Comparison of ENCODE assay signal across 8 cellular contexts in genomic region chr19:42034640-42035384, GRCh38. TPM values are rescaled to one million over a fixed set of nuclear protein-coding genes. Genes with fewer than 3 reads are reported as not detected.
DNase-seq lines count a peak whose midpoint lies in the region; ATAC-seq, FAIRE-seq and TF ChIP-seq lines count a peak whose summit lies in the region.
"Not testable (repeated sequence)": the region's sequence is repeated elsewhere in the genome, so short reads cannot be mapped to it uniquely, and the experiment has no call there.

No MANE protein-coding gene starts in this region.

- peak; percentile 94 for TF ChIP-seq CTCF in D721Med (IDR thresholded peaks at IDR 0.05; ENCODE audit: insufficient read depth, missing control alignments)
- TF ChIP-seq CTCF in WERI-Rb-1 (IDR thresholded peaks at IDR 0.05; ENCODE audit: low read depth, low read length), result peak; percentile 76

- not testable (repeated sequence) for H3K27me3 ChIP-seq in WERI-Rb-1 (ENCODE audit: insufficient read depth, low read depth, severe bottlenecking)

- H3K36me3 ChIP-seq in WERI-Rb-1, result peaks cover 41% of the 10 kb centered on the region

- DNase-seq in D721Med (ENCODE audit: insufficient read length, low spot score) (peak; percentile 75), HK-2 (ENCODE audit: unreplicated experiment) (peak; percentile 61), NCI-H460 (ENCODE audit: extremely low read depth, low read depth) (peak; percentile 65), WERI-Rb-1 (peak; percentile 73), anterior cingulate cortex (lab: John Stamatoyannopoulos, UW) (peak in 32 of 58 donors; percentile 1 to 76 (median 23)), head of caudate nucleus (peak; percentile 37 to 88 (median 68)), nucleus accumbens (lab: John Stamatoyannopoulos, UW) (peak in 39 of 56 donors; percentile 4 to 72 (median 17))

- not testable (repeated sequence) for H3K9me3 ChIP-seq in WERI-Rb-1 (ENCODE audit: severe bottlenecking)

- H3K4me1 Mint-ChIP-seq in stimulated activated memory B cell treated with anti-CD40 and anti-IgM and Interleukin-4, amounts not matched to agents 10 μg/mL and 1 μg/mL and 100 μg/mL, for 72 hours, result not testable (repeated sequence)

- H3K4me3 ChIP-seq in WERI-Rb-1 (ENCODE audit: low read depth, low read length), result not testable (repeated sequence)

- H3K4me3 Mint-ChIP-seq in stimulated activated memory B cell treated with anti-CD40 and anti-IgM and Interleukin-4, amounts not matched to agents 10 μg/mL and 1 μg/mL and 100 μg/mL, for 72 hours, result peak overlapping the region; percentile 50

- not testable (repeated sequence) for FAIRE-seq in D721Med (lab: Jason Lieb, UNC)

- H3K27me3 Mint-ChIP-seq in stimulated activated memory B cell treated with anti-CD40 and anti-IgM and Interleukin-4, amounts not matched to agents 10 μg/mL and 1 μg/mL and 100 μg/mL, for 72 hours, result not testable (repeated sequence)

- intact Hi-C loops in head of caudate nucleus (cut with DNase I), result not testable (repeated sequence)

- H3K9me3 Mint-ChIP-seq in stimulated activated memory B cell treated with anti-CD40 and anti-IgM and Interleukin-4, amounts not matched to agents 10 μg/mL and 1 μg/mL and 100 μg/mL, for 72 hours, result not testable (repeated sequence)

- peak overlapping the region; percentile 29 for H3K27ac ChIP-seq in WERI-Rb-1

- ATAC-seq in stimulated activated memory B cell treated with anti-CD40 and anti-IgM and Interleukin-4, amounts not matched to agents 10 μg/mL and 1 μg/mL and 100 μg/mL, for 72 hours, result peak; percentile 77

- H3K27ac Mint-ChIP-seq in stimulated activated memory B cell treated with anti-CD40 and anti-IgM and Interleukin-4, amounts not matched to agents 10 μg/mL and 1 μg/mL and 100 μg/mL, for 72 hours, result not testable (repeated sequence)

- not testable (repeated sequence) for H3K36me3 Mint-ChIP-seq in stimulated activated memory B cell treated with anti-CD40 and anti-IgM and Interleukin-4, amounts not matched to agents 10 μg/mL and 1 μg/mL and 100 μg/mL, for 72 hours

RNA-seq across cellular contexts. Expression of gene GRIK5, which starts 35.2 kb away (rescaled TPM):
- 0.07 TPM in 1 of 2 replicates, not detected in the other for total RNA-seq in NCI-H460 (2014; rRNA removed; shearing (Covaris generic))
- polyA plus RNA-seq in NCI-H460 (2014; cell fraction: nucleus; rRNA removed), result 0.19 TPM in 1 of 2 replicates, not detected in the other

RNA-seq across cellular contexts. Expression of gene ATP1A3, which starts 40.8 kb away (rescaled TPM):
- 0.52 TPM in 1 of 2 replicates, not detected in the other for total RNA-seq in NCI-H460 (2014; rRNA removed; shearing (Covaris generic))
- 0.29 and 0.58 TPM in 2 replicates for polyA plus RNA-seq in NCI-H460 (2014; cell fraction: nucleus; rRNA removed)

RNA-seq across cellular contexts. Expression of gene ZNF574, which starts 41.2 kb away (rescaled TPM):
- total RNA-seq in NCI-H460 (2014; rRNA removed; shearing (Covaris generic)), result 8.4 and 8.7 TPM in 2 replicates
- 2.4 and 5.0 TPM in 2 replicates for polyA plus RNA-seq in NCI-H460 (2014; cell fraction: nucleus; rRNA removed)

Comparison
In these comparisons a context has a peak if more than half of its experiments do, and no peak if none do; other contexts are left out.
1. DNase-seq: peak in every context shown above with its lines; median percentile 75 in D721Med; 73 in WERI-Rb-1; 68 in head of caudate nucleus; 65 in NCI-H460; 61 in HK-2; 23 in anterior cingulate cortex; 17 in nucleus accumbens.